In the genomic region with DNA sequence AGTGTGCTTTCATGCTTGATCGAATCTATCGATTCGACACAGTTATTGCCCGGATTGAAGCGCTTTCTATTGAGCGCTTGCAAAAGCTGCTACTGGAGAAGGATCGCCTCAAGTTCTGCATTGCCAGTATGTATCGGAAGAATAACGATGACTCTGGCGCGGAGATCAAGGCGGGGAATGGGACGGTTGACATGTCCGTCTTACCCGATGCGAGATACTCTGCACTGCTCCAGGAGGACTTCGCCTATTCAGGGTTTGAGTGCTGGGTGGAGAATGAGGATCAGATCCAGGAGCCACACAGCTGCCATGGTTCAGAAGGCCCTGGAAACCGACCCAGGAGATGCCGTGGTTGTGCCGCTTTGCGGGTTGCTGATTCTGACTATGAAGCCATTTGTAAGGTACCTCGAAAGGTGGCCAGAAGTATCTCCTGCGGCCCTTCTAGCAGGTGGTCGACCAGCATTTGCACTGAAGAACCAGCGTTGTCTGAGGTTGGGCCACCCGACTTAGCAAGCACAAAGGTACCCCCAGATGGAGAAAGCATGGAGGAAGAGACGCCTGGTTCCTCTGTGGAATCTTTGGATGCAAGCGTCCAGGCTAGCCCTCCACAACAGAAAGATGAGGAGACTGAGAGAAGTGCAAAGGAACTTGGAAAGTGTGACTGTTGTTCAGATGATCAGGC, we compare ENCODE assay signal across 8 cellular contexts.
DNase-seq lines count a peak whose midpoint lies in the region; ATAC-seq and TF ChIP-seq lines count a peak whose summit lies in the region.
"Not testable (repeated sequence)": the region's sequence is repeated elsewhere in the genome, so short reads cannot be mapped to it uniquely, and the experiment has no call there.

No MANE protein-coding gene starts in this region.

- peaks cover 12% of the 10 kb centered on the region for H3K36me3 Mint-ChIP-seq in Calu3 (ENCODE audit: insufficient read depth, unreplicated experiment)
- H3K36me3 Mint-ChIP-seq in GM23338 (ENCODE audit: low read depth); WTC11; natural killer cell treated with Interleukin-12 subunit alpha and Interleukin-12 subunit beta and Interleukin-15 and Interleukin-18, amount 100 ng/mL, for 72 hours: not testable (repeated sequence)

- not testable (repeated sequence) for H3K4me1 ChIP-seq in GM23338 (ENCODE audit: insufficient read depth); breast epithelium
- H3K4me1 ChIP-seq in left ventricle myocardium inferior (peaks cover 19% of the 10 kb centered on the region), stomach (peaks cover 0 to 11% (median 2%) of the 10 kb centered on the region in 4 donors)

- H3K9me2 ChIP-seq in GM23338 (ENCODE audit: insufficient read depth), result not testable (repeated sequence)

- not testable (repeated sequence) for H3K27ac ChIP-seq in GM23338 (ENCODE audit: low read depth); breast epithelium
- peak overlapping the region; percentile 54 for H3K27ac ChIP-seq in left ventricle myocardium inferior (replicated peaks)
- peak overlapping the region in 3 of 5 donors; percentile 31 to 86 (median 82) for H3K27ac ChIP-seq in stomach

- WGBS in stomach, 5 donors, result 1 to 8% (median 4%) methylated on average over 13 to 24 of the region's 28 CpGs

- not testable (repeated sequence) for H3F3A ChIP-seq in GM23338 (replicated peaks; ENCODE audit: low read depth)

- TF ChIP-seq POLR2A in breast epithelium (IDR thresholded peaks at IDR 0.05); stomach (IDR thresholded peaks at IDR 0.05): not testable (repeated sequence)

- not testable (repeated sequence) for H2AFZ ChIP-seq in GM23338

- POLR2A ChIA-PET in WTC11 (lab: Charles Lee), result not testable (repeated sequence)

- peak; percentile 3 for DNase-seq in Calu3
- peak; percentile 26 for DNase-seq in GM23338 (ENCODE audit: low spot score)
- peak; percentile 53 to 62 (median 55) for DNase-seq in NCI-H1417 (lab: John Stamatoyannopoulos, UW)
- peak; percentile 17 for DNase-seq in WTC11 (ENCODE audit: low spot score)
- DNase-seq in breast epithelium (ENCODE audit: low spot score in 2 of 2); left ventricle myocardium inferior; natural killer cell treated with Interleukin-12 subunit alpha and Interleukin-12 subunit beta and Interleukin-15 and Interleukin-18, amount 100 ng/mL, for 72 hours (ENCODE audit: low spot score); stomach: not testable (repeated sequence)

- not testable (repeated sequence) for H3K27me3 ChIP-seq in GM23338 (ENCODE audit: insufficient read depth); breast epithelium; left ventricle myocardium inferior (ENCODE audit: low read depth); stomach

- H3K27me3 Mint-ChIP-seq in Calu3 (ENCODE audit: unreplicated experiment); GM23338 (ENCODE audit: insufficient read depth, low read depth, poor library complexity); WTC11 (ENCODE audit: low read depth); natural killer cell treated with Interleukin-12 subunit alpha and Interleukin-12 subunit beta and Interleukin-15 and Interleukin-18, amount 100 ng/mL, for 72 hours: not testable (repeated sequence)

- intact Hi-C loops in Calu3 (cut with micrococcal nuclease; ENCODE audit: unreplicated experiment); breast epithelium (cut with DNase I; ENCODE audit: low total_unique reads); left ventricle myocardium inferior (cut with micrococcal nuclease); stomach (cut with DNase I; ENCODE audit: low total_unique reads): not testable (repeated sequence)

- H3K79me2 ChIP-seq in GM23338 (replicated peaks; ENCODE audit: insufficient read depth), result not testable (repeated sequence)

- ATAC-seq in GM23338, result peak; percentile 1
- not testable (repeated sequence) for ATAC-seq in WTC11
- peak in 1 of 2 donors; percentile 4 for ATAC-seq in natural killer cell treated with Interleukin-12 subunit alpha and Interleukin-12 subunit beta and Interleukin-15 and Interleukin-18, amount 100 ng/mL, for 72 hours

- BruUV-seq in Calu3 (replicated peaks; lab: Mats Ljungman, UMichigan), result not testable (repeated sequence)

- peak overlapping the region; percentile 79 for H3K4me3 Mint-ChIP-seq in Calu3 (ENCODE audit: low read depth, unreplicated experiment)
- H3K4me3 Mint-ChIP-seq in GM23338, result peak overlapping the region; percentile 81
- peak overlapping the region; percentile 79 for H3K4me3 Mint-ChIP-seq in WTC11
- peak overlapping the region; percentile 72 for H3K4me3 Mint-ChIP-seq in natural killer cell treated with Interleukin-12 subunit alpha and Interleukin-12 subunit beta and Interleukin-15 and Interleukin-18, amount 100 ng/mL, for 72 hours

- not testable (repeated sequence) for H3K9me3 Mint-ChIP-seq in Calu3 (ENCODE audit: low read depth, unreplicated experiment); GM23338; WTC11; natural killer cell treated with Interleukin-12 subunit alpha and Interleukin-12 subunit beta and Interleukin-15 and Interleukin-18, amount 100 ng/mL, for 72 hours

- H3K4me1 Mint-ChIP-seq in Calu3 (ENCODE audit: low read depth, unreplicated experiment) (peaks cover 16% of the 10 kb centered on the region), WTC11 (peaks cover 10% of the 10 kb centered on the region)
- H3K4me1 Mint-ChIP-seq in GM23338, result not testable (repeated sequence)
- H3K4me1 Mint-ChIP-seq in natural killer cell treated with Interleukin-12 subunit alpha and Interleukin-12 subunit beta and Interleukin-15 and Interleukin-18, amount 100 ng/mL, for 72 hours (ENCODE audit: low read depth in 2 of 2), result peaks cover 6 to 12% of the 10 kb centered on the region in 2 donors

- not testable (repeated sequence) for H4K20me1 ChIP-seq in GM23338 (replicated peaks; ENCODE audit: insufficient read depth)

- TF ChIP-seq CTCF in Calu3 (IDR thresholded peaks at IDR 0.05; ENCODE audit: unreplicated experiment); GM23338 (conservative IDR thresholded peaks at IDR 0.05; ENCODE audit: low read depth in 2 of 2); WTC11 (IDR thresholded peaks at IDR 0.05); breast epithelium (IDR thresholded peaks at IDR 0.05); left ventricle myocardium inferior (IDR thresholded peaks at IDR 0.05; ENCODE audit: borderline replicate concordance); stomach (IDR thresholded peaks at IDR 0.05): not testable (repeated sequence)

- CTCF ChIA-PET in Calu3 (lab: Charles Lee); WTC11 (lab: Charles Lee): not testable (repeated sequence)

- H3K9me3 ChIP-seq in breast epithelium; left ventricle myocardium inferior (replicated peaks); stomach: not testable (repeated sequence)

- not testable (repeated sequence) for H3K36me3 ChIP-seq in GM23338 (ENCODE audit: insufficient read depth); breast epithelium; left ventricle myocardium inferior; stomach

- H3K4me2 ChIP-seq in GM23338, result peak overlapping the region; percentile 95

- H3K4me3 ChIP-seq in GM23338, result peak overlapping the region; percentile 86
- peak overlapping the region; percentile 43 to 71 (median 55) for H3K4me3 ChIP-seq in breast epithelium
- H3K4me3 ChIP-seq in left ventricle myocardium inferior, result peak overlapping the region; percentile 68
- peak overlapping the region; percentile 50 to 60 (median 54) for H3K4me3 ChIP-seq in stomach

- not testable (repeated sequence) for TF ChIP-seq EP300 in stomach (IDR thresholded peaks at IDR 0.05)

- H3K27ac Mint-ChIP-seq in Calu3 (ENCODE audit: unreplicated experiment); GM23338; WTC11; natural killer cell treated with Interleukin-12 subunit alpha and Interleukin-12 subunit beta and Interleukin-15 and Interleukin-18, amount 100 ng/mL, for 72 hours: not testable (repeated sequence)
